8 cellular contexts compared by ENCODE assay signal in genomic region chr12:98955284-98955683, GRCh38.
DNase-seq lines count a peak whose midpoint lies in the region; ATAC-seq and TF ChIP-seq lines count a peak whose summit lies in the region.

No MANE protein-coding gene starts in this region.

- peak; percentile 56 for TF ChIP-seq CTCF in DOHH2 (IDR thresholded peaks at IDR 0.05; ENCODE audit: low read depth, low read length, poor library complexity, severe bottlenecking)
- TF ChIP-seq CTCF in WI38 (IDR thresholded peaks at IDR 0.05; ENCODE audit: low read depth, low read length), result 0 out of 2 replicates have a peak, but pooled peaks have one; percentile 26
- TF ChIP-seq CTCF in ovary (IDR thresholded peaks at IDR 0.05), result no peak
- peak in 1 of 12 donors; percentile 7 for TF ChIP-seq CTCF in heart left ventricle (IDR thresholded peaks at IDR 0.05)

- DNase-seq in ovary (no peak), 8988T (no peak), heart left ventricle (no peak)
- no peak for DNase-seq in central memory CD4-positive, alpha-beta T cell

- H3K4me1 ChIP-seq in DOHH2 (ENCODE audit: control insufficient read depth, low read length) (no peaks in the 10 kb centered on the region), ovary (ENCODE audit: insufficient read depth) (no peaks in the 10 kb centered on the region), heart left ventricle (no peaks in the 10 kb centered on the region)

- ATAC-seq in GM19395 (IDR thresholded peaks at IDR 0.05; ENCODE audit: unreplicated experiment), result peak; percentile 97
- peak; percentile 88 for ATAC-seq in HG03571 (IDR thresholded peaks at IDR 0.05; ENCODE audit: unreplicated experiment)
- no peak for ATAC-seq in heart left ventricle

- H3F3A ChIP-seq in DOHH2 (ENCODE audit: control insufficient read depth, insufficient read depth), result no peaks in the 10 kb centered on the region

- no peaks in the 10 kb centered on the region for H3K79me2 ChIP-seq in DOHH2 (ENCODE audit: control insufficient read depth, low read length)

- H4K20me1 ChIP-seq in DOHH2 (ENCODE audit: control insufficient read depth, insufficient read depth, low read depth, low read length), result no peaks in the 10 kb centered on the region

- no peak for TF ChIP-seq EP300 in ovary (IDR thresholded peaks at IDR 0.05)

- no peak for TF ChIP-seq POLR2A in ovary (IDR thresholded peaks at IDR 0.05)
- TF ChIP-seq POLR2A in heart left ventricle (IDR thresholded peaks at IDR 0.05), result no peak

- H3K9me3 ChIP-seq in DOHH2 (ENCODE audit: control insufficient read depth, insufficient read depth, low read length) (no peaks in the 10 kb centered on the region), ovary (no peaks in the 10 kb centered on the region), heart left ventricle (peaks cover 0 to 3% (median 0%) of the 10 kb centered on the region in 12 donors)

- no peaks in the 10 kb centered on the region for H3K36me3 ChIP-seq in DOHH2 (ENCODE audit: control insufficient read depth, low read length)
- H3K36me3 ChIP-seq in ovary, result no peaks in the 10 kb centered on the region
- H3K36me3 ChIP-seq in heart left ventricle, result no peaks in the 10 kb centered on the region

- no peak overlapping the region for H3K4me2 ChIP-seq in DOHH2 (ENCODE audit: low read length)

- 61 to 68% (median 62%) methylated on average over 4 of the region's 4 CpGs for whole genome bisulfite sequencing in ovary, 3 donors
- 48 to 58% (median 50%) methylated on average over 4 of the region's 4 CpGs for WGBS in heart left ventricle, 4 donors

- H3K4me3 ChIP-seq in DOHH2 (ENCODE audit: low read length), result no peak overlapping the region
- no peak overlapping the region for H3K4me3 ChIP-seq in WI38 (ENCODE audit: low read depth, low read length)
- no peak overlapping the region for H3K4me3 ChIP-seq in ovary
- H3K4me3 ChIP-seq in heart left ventricle, result no peak overlapping the region

- H3K27ac ChIP-seq in DOHH2 (ENCODE audit: low read depth, low read length), result no peak overlapping the region
- no peak overlapping the region for H3K27ac ChIP-seq in ovary
- no peak overlapping the region for H3K27ac ChIP-seq in heart left ventricle

- H3K9me2 ChIP-seq in DOHH2 (replicated peaks; ENCODE audit: control insufficient read depth, low read length), result no peaks in the 10 kb centered on the region

- intact Hi-C loops in ovary (cut with DNase I), result no loop called here
- intact Hi-C loops in heart left ventricle (cut with DNase I), result no loop called here

- H3K27me3 ChIP-seq in DOHH2 (ENCODE audit: control insufficient read depth, low read length) (no peaks in the 10 kb centered on the region), ovary (no peaks in the 10 kb centered on the region), heart left ventricle (no peaks in the 10 kb centered on the region)

Comparison
In these comparisons a context has a peak if more than half of its experiments do, and no peak if none do; other contexts are left out.
1. CTCF ChIP-seq: peak in DOHH2 (single experiment) and WI38 (single experiment); none in ovary (0 of 3).
2. ATAC-seq: peak in GM19395 (single experiment) and HG03571 (single experiment); none in heart left ventricle (0 of 4).